ENCODE assay signal across 35 cellular contexts in the genomic region with DNA sequence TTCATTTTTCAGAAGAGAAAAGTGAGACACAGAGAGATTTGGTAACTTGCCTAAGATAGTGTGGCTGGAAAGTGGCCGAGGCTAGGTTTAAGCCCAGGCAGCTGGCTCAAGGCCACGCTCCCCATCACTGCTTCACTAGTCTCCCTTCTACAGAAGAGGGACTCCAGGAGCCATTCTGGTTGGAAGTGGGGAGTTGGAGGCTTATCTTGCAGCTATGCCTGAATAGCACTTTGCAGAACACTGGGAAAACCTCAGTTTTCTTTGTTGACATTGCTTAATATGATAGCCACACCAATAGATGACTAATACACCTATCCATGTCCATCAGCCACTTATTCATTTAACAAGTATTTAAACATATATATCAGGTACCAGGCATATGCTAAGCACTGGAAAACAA. TPM values are rescaled to one million over a fixed set of nuclear protein-coding genes. Genes with fewer than 3 reads are reported as not detected.
DNase-seq lines count a peak whose midpoint lies in the region; ATAC-seq, FAIRE-seq and TF ChIP-seq lines count a peak whose summit lies in the region.
"Had no signal": no experiment of that assay in that cellular context is flagged by ENCODE, and none has a peak within 500 bp of the region (broad histone marks: within the 10 kb centered on the region; RNA-seq: fewer than 3 reads in every experiment).

No MANE protein-coding gene starts in this region.

- no peaks in the 10 kb centered on the region for H4K20me1 ChIP-seq in astrocyte (ENCODE audit: insufficient read depth, low read length)
- H4K20me1 ChIP-seq: BLaER1 treated with 17β-estradiol and CSF1 and Interleukin-3, amounts not matched to agents 10 nM and 100 nM had no signal

- no peaks in the 10 kb centered on the region for H3K27me3 ChIP-seq in breast epithelium
- no peaks in the 10 kb centered on the region for H3K27me3 ChIP-seq in astrocyte (ENCODE audit: insufficient read depth, low read length)
- H3K27me3 ChIP-seq: BLaER1 treated with 17β-estradiol and CSF1 and Interleukin-3, amounts not matched to agents 10 nM and 100 nM; brain microvascular endothelial cell; colonic mucosa; hepatocyte; suprapubic skin; upper lobe of left lung had no signal

- H3K79me2 ChIP-seq in astrocyte (ENCODE audit: insufficient read depth, low read length) = no peaks in the 10 kb centered on the region
- H3K79me2 ChIP-seq: hepatocyte had no signal

- intact Hi-C loops in MCF 10A (cut with micrococcal nuclease) (no loop called here), breast epithelium (cut with DNase I; ENCODE audit: low total_unique reads) (no loop called here)

- H3K9ac ChIP-seq in astrocyte (ENCODE audit: low read length) = no peak overlapping the region
- H3K9ac ChIP-seq: BLaER1 treated with 17β-estradiol and CSF1 and Interleukin-3, amounts not matched to agents 10 nM and 100 nM; SK-N-SH had no signal

- no peak overlapping the region for H3K4me3 Mint-ChIP-seq in MCF 10A (ENCODE audit: unreplicated experiment)
- H3K4me3 Mint-ChIP-seq in astrocyte (ENCODE audit: unreplicated experiment) = no peak overlapping the region
- H3K4me3 Mint-ChIP-seq: natural killer cell treated with Interleukin-12 subunit alpha and Interleukin-12 subunit beta and Interleukin-15 and Interleukin-18, amount 100 ng/mL, for 72 hours had no signal

- no TSS peak for BruUV-seq in MCF 10A (replicated peaks; lab: Mats Ljungman, UMichigan)

- no peak for TF ChIP-seq CTCF in MCF 10A (IDR thresholded peaks at IDR 0.05; ENCODE audit: unreplicated experiment)
- TF ChIP-seq CTCF in breast epithelium (IDR thresholded peaks at IDR 0.05) = no peak
- no peak for TF ChIP-seq CTCF in astrocyte (IDR thresholded peaks at IDR 0.05; ENCODE audit: insufficient read depth, low read depth, low read length)
- no peak for TF ChIP-seq CTCF in fibroblast of villous mesenchyme (IDR thresholded peaks at IDR 0.05; ENCODE audit: insufficient read depth, low read depth, low read length)

- in situ Hi-C loops in G401 (cut with HindIII; ENCODE audit: low sequenced_read_pairs) = no loop called here

- no peak for ATAC-seq in HG03469 (IDR thresholded peaks at IDR 0.05; ENCODE audit: unreplicated experiment)
- ATAC-seq: activated CD4-positive, CD25-positive, alpha-beta regulatory T cell treated with anti-CD3 and anti-CD28 coated beads, Interleukin-2, amount 50 U/mL, for 24 hours; left colon; natural killer cell treated with Interleukin-12 subunit alpha and Interleukin-12 subunit beta and Interleukin-15 and Interleukin-18, amount 100 ng/mL, for 72 hours; Right ventricle myocardium inferior had no signal

- no peak overlapping the region for H2AFZ ChIP-seq in astrocyte (ENCODE audit: low read depth, low read length)
- H2AFZ ChIP-seq: hepatocyte had no signal

- H3K36me3 ChIP-seq in breast epithelium (no peaks in the 10 kb centered on the region), astrocyte (ENCODE audit: insufficient read depth, low read length) (no peaks in the 10 kb centered on the region)
- H3K36me3 ChIP-seq: BLaER1 treated with 17β-estradiol and CSF1 and Interleukin-3, amounts not matched to agents 10 nM and 100 nM; brain microvascular endothelial cell; colonic mucosa; suprapubic skin; upper lobe of left lung had no signal

- peak overlapping the region; percentile 27 for H3K27ac Mint-ChIP-seq in MCF 10A (ENCODE audit: low read depth, unreplicated experiment)
- no peak overlapping the region for H3K27ac Mint-ChIP-seq in astrocyte (ENCODE audit: unreplicated experiment)
- H3K27ac Mint-ChIP-seq: natural killer cell treated with Interleukin-12 subunit alpha and Interleukin-12 subunit beta and Interleukin-15 and Interleukin-18, amount 100 ng/mL, for 72 hours had no signal

- POLR2A ChIA-PET in MCF 10A (lab: Yijun Ruan, JAX) = interaction anchor here (1.0 kb wide), 1 partner anchor 97 kb away, joined by 3 read pairs; no protein-coding TSS in a partner anchor

- H3K4me1 ChIP-seq in breast epithelium (no peaks in the 10 kb centered on the region), astrocyte (ENCODE audit: insufficient read depth, low read length) (no peaks in the 10 kb centered on the region)
- H3K4me1 ChIP-seq: colonic mucosa, suprapubic skin, upper lobe of left lung had no signal

- FAIRE-seq in astrocyte (lab: Jason Lieb, UNC) = no peak
- FAIRE-seq: small intestine had no signal

- no peak for TF ChIP-seq POLR2A in breast epithelium (IDR thresholded peaks at IDR 0.05)

- H3K27me3 Mint-ChIP-seq in MCF 10A (ENCODE audit: insufficient read depth, unreplicated experiment) (no peaks in the 10 kb centered on the region), astrocyte (ENCODE audit: low read depth, unreplicated experiment) (no peaks in the 10 kb centered on the region)

- H3K4me3 ChIP-seq in breast epithelium (no peak overlapping the region), astrocyte (ENCODE audit: insufficient read depth, low read depth, low read length) (no peak overlapping the region), fibroblast of villous mesenchyme (ENCODE audit: low read depth, low read length) (no peak overlapping the region)
- H3K4me3 ChIP-seq: BLaER1 treated with 17β-estradiol and CSF1 and Interleukin-3, amounts not matched to agents 10 nM and 100 nM; colonic mucosa; hepatocyte; suprapubic skin; upper lobe of left lung had no signal

- peaks cover 17% of the 10 kb centered on the region for H3K4me1 Mint-ChIP-seq in MCF 10A (ENCODE audit: insufficient read depth, unreplicated experiment)
- no peaks in the 10 kb centered on the region for H3K4me1 Mint-ChIP-seq in astrocyte (ENCODE audit: low read depth, unreplicated experiment)

- H3K9me3 ChIP-seq in breast epithelium (no peaks in the 10 kb centered on the region), astrocyte (ENCODE audit: insufficient read depth, low read depth, low read length) (no peaks in the 10 kb centered on the region)
- H3K9me3 ChIP-seq: BLaER1 treated with 17β-estradiol and CSF1 and Interleukin-3, amounts not matched to agents 10 nM and 100 nM; colonic mucosa; SK-N-SH; suprapubic skin; upper lobe of left lung had no signal

- H3K4me2 ChIP-seq in astrocyte (ENCODE audit: low read length) = no peak overlapping the region
- H3K4me2 ChIP-seq: BLaER1 treated with 17β-estradiol and CSF1 and Interleukin-3, amounts not matched to agents 10 nM and 100 nM; hepatocyte; SK-N-SH had no signal

- H3K36me3 Mint-ChIP-seq in MCF 10A (ENCODE audit: insufficient read depth, unreplicated experiment) = no peaks in the 10 kb centered on the region
- no peaks in the 10 kb centered on the region for H3K36me3 Mint-ChIP-seq in astrocyte (ENCODE audit: low read depth, unreplicated experiment)
- H3K36me3 Mint-ChIP-seq: natural killer cell treated with Interleukin-12 subunit alpha and Interleukin-12 subunit beta and Interleukin-15 and Interleukin-18, amount 100 ng/mL, for 72 hours had no signal

- CTCF ChIA-PET in MCF 10A (lab: Yijun Ruan, JAX) = interaction anchor here (1.7 kb wide), 1 partner anchor 106 kb away, joined by 6 read pairs; no protein-coding TSS in a partner anchor

- DNase-seq in MCF 10A (ENCODE audit: unreplicated experiment) = peak; percentile 50
- no peak for DNase-seq in breast epithelium (ENCODE audit: low spot score in 2 of 2)
- DNase-seq in astrocyte (ENCODE audit: low read depth) = peak; percentile 54
- peak; percentile 5 for DNase-seq in fibroblast of villous mesenchyme (ENCODE audit: low read depth)
- DNase-seq in Kasumi-1 (lab: John Stamatoyannopoulos, UW) = no peak
- DNase-seq in G401 (ENCODE audit: low spot score) = no peak
- DNase-seq in stimulated activated CD4-positive, alpha-beta T cell treated with anti-CD3 and anti-CD28 coated beads, Interleukin-2, amount 100 ng/mL, for 24 hours = no peak
- DNase-seq: activated CD4-positive, alpha-beta T cell treated with anti-CD3 and anti-CD28 coated beads, Interleukin-2, amount 50 U/mL, for 48 hours; activated naive CD4-positive, alpha-beta T cell; brain microvascular endothelial cell; colonic mucosa; DMS153; effector CD4-positive, alpha-beta T cell; foreskin melanocyte; GDM1; HCEC 1CT; left colon; MM.1S; NCI-H1105 treated with DMSO at 0.1 percent for 48 hours; NCI-H2029; NCI-H524 treated with DMSO at 0.1 percent for 48 hours; OCI-M1; SK-N-SH; small intestine; stimulated activated naive CD4-positive, alpha-beta T cell; upper lobe of left lung had no signal

- H3K9me3 Mint-ChIP-seq in MCF 10A (ENCODE audit: unreplicated experiment) (no peaks in the 10 kb centered on the region), astrocyte (ENCODE audit: unreplicated experiment) (no peaks in the 10 kb centered on the region)
- H3K9me3 Mint-ChIP-seq: natural killer cell treated with Interleukin-12 subunit alpha and Interleukin-12 subunit beta and Interleukin-15 and Interleukin-18, amount 100 ng/mL, for 72 hours had no signal

- H3K27ac ChIP-seq in breast epithelium (no peak overlapping the region), astrocyte (ENCODE audit: low read depth, low read length) (no peak overlapping the region)
- H3K27ac ChIP-seq: 22Rv1; BLaER1 treated with 17β-estradiol and CSF1 and Interleukin-3, amounts not matched to agents 10 nM and 100 nM; brain microvascular endothelial cell; colonic mucosa; hepatocyte; suprapubic skin; upper lobe of left lung had no signal

RNA-seq across cellular contexts. Expression of a gene that starts 18.5 kb away (rescaled TPM):
- 0.37 and 0.52 TPM in 2 replicates for total RNA-seq in MCF 10A (2022)
- total RNA-seq in breast epithelium = under 1 TPM; 0.29 to 0.48 (median 0.33) TPM
- total RNA-seq in astrocyte = 0.32 and 0.50 TPM in 2 replicates
- 0.32 and 0.43 TPM in 2 replicates for total RNA-seq in fibroblast of villous mesenchyme
- total RNA-seq in G401 (2014; rRNA removed; shearing (Covaris generic)) = not detected in 2 replicates
- total RNA-seq: epithelial cell of proximal tubule had no signal

RNA-seq across cellular contexts. Expression of a gene that starts 36.5 kb away (rescaled TPM):
- 27.0 and 28.2 TPM in 2 replicates for total RNA-seq in MCF 10A (2022)
- 10 to 100 TPM; 22.2 to 46.6 (median 24.3) TPM for total RNA-seq in breast epithelium
- 75.6 and 81.1 TPM in 2 replicates for total RNA-seq in astrocyte
- total RNA-seq in fibroblast of villous mesenchyme = 21.3 and 37.6 TPM in 2 replicates
- total RNA-seq in G401 (2014; rRNA removed; shearing (Covaris generic)) = 4.2 and 5.5 TPM in 2 replicates

RNA-seq across cellular contexts. Expression of a gene that starts 49.5 kb away (rescaled TPM):
- 23.0 and 28.9 TPM in 2 replicates for total RNA-seq in MCF 10A (2022)
- 10 to 100 TPM in 1 of 3 donors, 1 to 10 TPM in 2; 8.8 to 11.0 (median 9.6) TPM for total RNA-seq in breast epithelium
- 19.0 and 20.7 TPM in 2 replicates for total RNA-seq in astrocyte
- total RNA-seq in fibroblast of villous mesenchyme = 7.7 and 18.1 TPM in 2 replicates
- total RNA-seq in G401 (2014; rRNA removed; shearing (Covaris generic)) = 0.37 TPM in 1 of 2 replicates, not detected in the other
- total RNA-seq: natural killer cell treated with Interleukin-12 subunit alpha and Interleukin-12 subunit beta and Interleukin-15 and Interleukin-18, amount 100 ng/mL, for 72 hours had no signal

Comparison
In these comparisons a context has a peak if more than half of its experiments do, and no peak if none do; other contexts are left out.
1. DNase-seq: peak in MCF 10A (single experiment), astrocyte (single experiment) and fibroblast of villous mesenchyme (single experiment); none in breast epithelium (0 of 2), Kasumi-1 (0 of 2), G401 (single experiment) and stimulated activated CD4-positive, alpha-beta T cell treated with anti-CD3 and anti-CD28 coated beads, Interleukin-2, amount 100 ng/mL, for 24 hours (0 of 2).